Comparison of ENCODE assay signal across 1 cellular context in genomic region chr17:64390066-64390465, GRCh38.
TF ChIP-seq lines count a peak whose summit lies in the region.

No MANE protein-coding gene starts in this region.

TF ChIP-seq in H1, 55 proteins besides CTCF, POLR2A, EP300 and RAD21:
- TF ChIP-seq ASH2L (IDR thresholded peaks at IDR 0.05; ENCODE audit: low read length) (no peak), SP4 (IDR thresholded peaks at IDR 0.05; ENCODE audit: low read length) (no peak), NANOG (IDR thresholded peaks at IDR 0.05; ENCODE audit: insufficient read depth, low read depth, low read length, poor library complexity, severe bottlenecking) (no peak), CHD7 (IDR thresholded peaks at IDR 0.05; ENCODE audit: insufficient replicate concordance, low read length) (no peak), CREB1 (IDR thresholded peaks at IDR 0.05) (no peak), SUZ12 (IDR thresholded peaks at IDR 0.05; ENCODE audit: low read length) (no peak), RBBP5 (IDR thresholded peaks at IDR 0.05; ENCODE audit: borderline replicate concordance, low read depth, low read length) (no peak), PHF8 (conservative IDR thresholded peaks at IDR 0.05; ENCODE audit: low read depth, low read length) (no peak), SP2 (IDR thresholded peaks at IDR 0.05; ENCODE audit: low read length) (no peak), MAX (IDR thresholded peaks at IDR 0.05) (no peak)
